In the genomic region with DNA sequence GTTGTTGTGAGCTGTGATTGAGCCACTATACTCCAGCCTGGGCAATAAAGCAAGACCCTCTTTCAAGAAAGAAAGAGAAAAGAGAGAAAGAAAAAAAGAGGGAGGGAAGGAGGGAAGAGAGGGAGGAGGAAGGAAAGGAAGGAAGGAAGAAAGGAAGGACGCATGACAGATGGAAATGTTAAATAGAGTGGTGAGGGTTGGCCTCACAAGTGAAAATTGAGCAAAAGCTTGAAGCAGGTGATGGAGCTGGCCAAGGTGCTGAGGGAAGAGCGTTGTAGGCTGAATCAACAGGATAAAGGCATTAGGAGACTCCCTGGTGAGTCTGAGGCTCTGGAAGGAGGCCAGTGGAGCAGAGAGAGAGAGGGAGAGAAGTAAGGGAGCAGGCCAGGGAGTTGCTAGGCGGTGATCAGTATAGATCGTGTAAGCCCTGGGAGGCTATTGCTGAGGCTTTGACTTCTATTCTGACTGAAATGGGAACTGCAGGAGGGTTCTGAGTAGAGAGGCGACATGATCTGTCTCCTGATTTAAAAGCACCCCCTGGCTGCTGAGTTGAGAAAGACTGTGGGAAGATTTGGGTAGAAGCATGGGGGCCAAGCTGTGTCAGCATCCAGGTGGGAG, we compare ENCODE assay signal across 8 cellular contexts. TPM values are rescaled to one million over a fixed set of nuclear protein-coding genes. Genes with fewer than 3 reads are reported as not detected.
A peak's percentile ranks its signal among the peaks of the same experiment; 100 is the strongest.
DNase-seq lines count a peak whose midpoint lies in the region; ATAC-seq, FAIRE-seq and TF ChIP-seq lines count a peak whose summit lies in the region.
"Had no signal": no experiment of that assay in that cellular context is flagged by ENCODE, and none has a peak within 500 bp of the region (broad histone marks: within the 10 kb centered on the region; RNA-seq: fewer than 3 reads in every experiment).

No MANE protein-coding gene starts in this region.

- H3K27ac ChIP-seq in GM12878 (ENCODE audit: control insufficient read depth, insufficient read depth), result no peak overlapping the region
- no peak overlapping the region for H3K27ac ChIP-seq in esophagus squamous epithelium

- H3K27ac Mint-ChIP-seq in memory B cell, result peak overlapping the region; percentile 7

- no peak overlapping the region for H2AFZ ChIP-seq in GM12878 (ENCODE audit: control insufficient read depth, low read depth, low read length)

- POLR2A ChIA-PET in GM12878 (lab: Charles Lee), result interaction anchor here (0.5 to 0.6 kb wide), 2 partner anchors 11 to 214 kb away, joined by 3 to 4 read pairs; no protein-coding TSS in a partner anchor

- TF ChIP-seq POLR2A in GM12878 (IDR thresholded peaks at IDR 0.05; ENCODE audit: low read depth, low read length) (no peak), esophagus squamous epithelium (IDR thresholded peaks at IDR 0.05) (no peak)

- no peak overlapping the region for H3K4me3 ChIP-seq in Jurkat, Clone E6-1 (ENCODE audit: low read length)
- no peak overlapping the region for H3K4me3 ChIP-seq in GM12878
- no peak overlapping the region for H3K4me3 ChIP-seq in esophagus squamous epithelium

- TF ChIP-seq EP300 in GM12878 (IDR thresholded peaks at IDR 0.05; ENCODE audit: borderline replicate concordance in 1 of 2, control insufficient read depth in 1 of 2, low read depth in 2 of 2, low read length in 2 of 2), result no peak

- peak; percentile 74 for ATAC-seq in GM12878
- ATAC-seq in memory B cell (ENCODE audit: low read depth), result no peak
- ATAC-seq: naive thymus-derived CD4-positive, alpha-beta T cell had no signal

- FAIRE-seq in GM12878 (lab: Jason Lieb, UNC), result no peak

- in situ Hi-C loops in GM12878 (cut with MboI), result no loop called here

- no peak overlapping the region for H3K4me2 ChIP-seq in GM12878 (ENCODE audit: control insufficient read depth, insufficient read depth)

- H3K4me1 ChIP-seq in GM12878 (ENCODE audit: control insufficient read depth, insufficient read depth, low read length) (no peaks in the 10 kb centered on the region), esophagus squamous epithelium (peaks cover 0 to under 1% (median 0%) of the 10 kb centered on the region in 3 donors)

- peaks cover 2% of the 10 kb centered on the region for H3K4me1 Mint-ChIP-seq in memory B cell
- H3K4me1 Mint-ChIP-seq: naive thymus-derived CD4-positive, alpha-beta T cell had no signal

- RAD21 ChIA-PET in GM12878 (lab: Charles Lee; ENCODE audit: unreplicated experiment), result interaction anchor here (0.7 to 1.5 kb wide), 4 partner anchors 50 to 158 kb away, joined by 3 to 7 read pairs (median 3); no protein-coding TSS in a partner anchor

- TF ChIP-seq CTCF in GM12878 (IDR thresholded peaks at IDR 0.05 in 2 of 3, conservative IDR thresholded peaks at IDR 0.05 in 1 of 3; ENCODE audit: control insufficient read depth in 2 of 3, extremely low read depth in 1 of 3, insufficient read depth in 1 of 3, low read depth in 3 of 3, low read length in 3 of 3) (peak; percentile 30 to 48 (median 31); a peak in 4 of 6 replicates), esophagus squamous epithelium (IDR thresholded peaks at IDR 0.05) (peak in 1 of 6 experiments; percentile 22)

- CTCF ChIA-PET in GM12878 (lab: Yijun Ruan, JAX), result interaction anchor here (0.6 to 2.3 kb wide), 10 partner anchors 10 to 348 kb away, joined by 3 to 8 read pairs (median 4); no protein-coding TSS in a partner anchor

- no peaks in the 10 kb centered on the region for H3K9me3 ChIP-seq in GM12878 (replicated peaks; ENCODE audit: control insufficient read depth, insufficient read depth, low read length)
- H3K9me3 ChIP-seq in esophagus squamous epithelium, result no peaks in the 10 kb centered on the region

- intact Hi-C loops in GM12878 (cut with micrococcal nuclease; ENCODE audit: unreplicated experiment) (loop anchor here (2.0 kb wide), 1 partner anchor 58 kb away; no protein-coding TSS in a partner anchor), esophagus squamous epithelium (cut with DNase I) (no loop called here)

- peaks cover 13% of the 10 kb centered on the region for H3K36me3 Mint-ChIP-seq in memory B cell

- no peaks in the 10 kb centered on the region for H3K9me3 Mint-ChIP-seq in memory B cell
- H3K9me3 Mint-ChIP-seq: naive thymus-derived CD4-positive, alpha-beta T cell had no signal

- DNase-seq in GF-D8 (lab: John Stamatoyannopoulos, UW), result peak; percentile 7
- peak; percentile 11 for DNase-seq in Jurkat, Clone E6-1 (ENCODE audit: low read depth, low spot score)
- no peak for DNase-seq in GM12878 (ENCODE audit: low read depth, low spot score)
- no peak for DNase-seq in memory B cell (ENCODE audit: low spot score in 2 of 2)
- no peak for DNase-seq in stimulated activated CD8-positive, alpha-beta memory T cell treated with anti-CD3 and anti-CD28 coated beads, Interleukin-4, amount 100 ng/mL, for 48 hours
- no peak for DNase-seq in effector CD8-positive, alpha-beta T cell (lab: John Stamatoyannopoulos, UW)
- no peak for DNase-seq in esophagus squamous epithelium (lab: John Stamatoyannopoulos, UW)

- no peak overlapping the region for H3K9ac ChIP-seq in GM12878 (ENCODE audit: control insufficient read depth, insufficient read depth, low read length)

- H4K20me1 ChIP-seq in GM12878 (ENCODE audit: control insufficient read depth, insufficient read depth), result no peaks in the 10 kb centered on the region

- no peaks in the 10 kb centered on the region for H3K27me3 Mint-ChIP-seq in memory B cell
- H3K27me3 Mint-ChIP-seq: naive thymus-derived CD4-positive, alpha-beta T cell had no signal

- SMC1A ChIA-PET in GM12878 (lab: Charles Lee; ENCODE audit: uncharacterized antibody, unreplicated experiment), result interaction anchor here (0.7 to 1.6 kb wide), 6 partner anchors 9 to 864 kb away, joined by 3 to 9 read pairs (median 3); no protein-coding TSS in a partner anchor

- H3K27me3 ChIP-seq in GM12878 (replicated peaks in 1 of 2; ENCODE audit: control insufficient read depth in 2 of 2, insufficient read depth in 2 of 2, low read length in 1 of 2) (no peaks in the 10 kb centered on the region), esophagus squamous epithelium (no peaks in the 10 kb centered on the region)

- H3K4me3 Mint-ChIP-seq in memory B cell, result no peak overlapping the region
- H3K4me3 Mint-ChIP-seq: naive thymus-derived CD4-positive, alpha-beta T cell had no signal

- TF ChIP-seq RAD21 in GM12878 (IDR thresholded peaks at IDR 0.05; ENCODE audit: insufficient read depth, low read depth, low read length), result peak; percentile 61

- no TSS peak for BruUV-seq in GM12878 (replicated peaks; lab: Mats Ljungman, UMichigan)

- 49% methylated on average over 5 of the region's 5 CpGs for WGBS in GM12878 (ENCODE audit: insufficient coverage, insufficient replicate concordance, low lambda C conversion rate, missing lambda C conversion rate)
- WGBS in esophagus squamous epithelium, 2 donors, result 77 to 81% methylated on average over 5 of the region's 5 CpGs

- H3K79me2 ChIP-seq in GM12878 (ENCODE audit: control insufficient read depth, insufficient read depth, low read length), result no peaks in the 10 kb centered on the region

- H3K36me3 ChIP-seq in GM12878 (ENCODE audit: control insufficient read depth in 2 of 2, insufficient read depth in 2 of 2, low read length in 1 of 2) (no peaks in the 10 kb centered on the region; a peak in 1 of 4 replicates), esophagus squamous epithelium (peaks cover 0 to 73% (median 0%) of the 10 kb centered on the region in 3 donors)

TF ChIP-seq in GM12878, 131 proteins besides CTCF, POLR2A, EP300 and RAD21 (continues in another document):
- TF ChIP-seq, protein P1, sequence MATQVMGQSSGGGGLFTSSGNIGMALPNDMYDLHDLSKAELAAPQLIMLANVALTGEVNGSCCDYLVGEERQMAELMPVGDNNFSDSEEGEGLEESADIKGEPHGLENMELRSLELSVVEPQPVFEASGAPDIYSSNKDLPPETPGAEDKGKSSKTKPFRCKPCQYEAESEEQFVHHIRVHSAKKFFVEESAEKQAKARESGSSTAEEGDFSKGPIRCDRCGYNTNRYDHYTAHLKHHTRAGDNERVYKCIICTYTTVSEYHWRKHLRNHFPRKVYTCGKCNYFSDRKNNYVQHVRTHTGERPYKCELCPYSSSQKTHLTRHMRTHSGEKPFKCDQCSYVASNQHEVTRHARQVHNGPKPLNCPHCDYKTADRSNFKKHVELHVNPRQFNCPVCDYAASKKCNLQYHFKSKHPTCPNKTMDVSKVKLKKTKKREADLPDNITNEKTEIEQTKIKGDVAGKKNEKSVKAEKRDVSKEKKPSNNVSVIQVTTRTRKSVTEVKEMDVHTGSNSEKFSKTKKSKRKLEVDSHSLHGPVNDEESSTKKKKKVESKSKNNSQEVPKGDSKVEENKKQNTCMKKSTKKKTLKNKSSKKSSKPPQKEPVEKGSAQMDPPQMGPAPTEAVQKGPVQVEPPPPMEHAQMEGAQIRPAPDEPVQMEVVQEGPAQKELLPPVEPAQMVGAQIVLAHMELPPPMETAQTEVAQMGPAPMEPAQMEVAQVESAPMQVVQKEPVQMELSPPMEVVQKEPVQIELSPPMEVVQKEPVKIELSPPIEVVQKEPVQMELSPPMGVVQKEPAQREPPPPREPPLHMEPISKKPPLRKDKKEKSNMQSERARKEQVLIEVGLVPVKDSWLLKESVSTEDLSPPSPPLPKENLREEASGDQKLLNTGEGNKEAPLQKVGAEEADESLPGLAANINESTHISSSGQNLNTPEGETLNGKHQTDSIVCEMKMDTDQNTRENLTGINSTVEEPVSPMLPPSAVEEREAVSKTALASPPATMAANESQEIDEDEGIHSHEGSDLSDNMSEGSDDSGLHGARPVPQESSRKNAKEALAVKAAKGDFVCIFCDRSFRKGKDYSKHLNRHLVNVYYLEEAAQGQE (IDR thresholded peaks at IDR 0.05; ENCODE audit: low read depth, low read length), result peak; percentile 87
- TF ChIP-seq EZH2 (IDR thresholded peaks at IDR 0.05; ENCODE audit: borderline replicate concordance, control insufficient read depth, low read depth, low read length), result no peak

RNA-seq across cellular contexts. Expression of a gene that starts 26.5 kb away (rescaled TPM):
- polyA plus RNA-seq in Jurkat, Clone E6-1 (2012; ENCODE audit: insufficient read depth, insufficient read length), result 45.5 TPM
- 110 and 138 TPM in 2 replicates for total RNA-seq in GM12878 (2013; cell fraction: nucleolus; rRNA removed)
- 60.8 and 63.7 TPM in 2 replicates for total RNA-seq in GM12878 (2014; rRNA removed)
- 43.5 and 45.3 TPM in 2 replicates for total RNA-seq in GM12878 (2014; rRNA removed; fragmentation: Illumina TruSeq; extraction: Trizol)
- total RNA-seq in GM12878 (2021), result 70.0 and 74.3 TPM in 2 replicates
- 23.8 TPM for polyA plus RNA-seq in GM12878 (2011; ENCODE audit: low read depth)
- 49.8 and 93.5 TPM in 2 replicates for polyA plus RNA-seq in GM12878 (2011; rRNA removed)
- 136 and 180 TPM in 2 replicates for polyA plus RNA-seq in GM12878 (2011; cell fraction: cytosol; rRNA removed)
- polyA plus RNA-seq in GM12878 (2011; cell fraction: nucleus; rRNA removed), result 97.3 and 107 TPM in 2 replicates
- 39.5 and 41.8 TPM in 2 replicates for polyA plus RNA-seq in GM12878 (2012)
- polyA plus RNA-seq in GM12878 (2014; fragmentation: Illumina TruSeq; extraction: Trizol), result 39.0 and 81.5 TPM in 2 replicates
- 10 to 100 TPM in 1 of 2 experiments, 1 to 10 TPM in 1; 6.3 to 10.5 TPM for polyA plus RNA-seq in GM12878 (2014; fragmentation: Nextera tagmentation; extraction: Ambion mirVana)
- polyA plus RNA-seq in GM12878 (2014; rRNA removed), result 58.4 and 69.0 TPM in 2 replicates
- polyA plus RNA-seq in GM12878 (2016; fragmentation: Nextera tagmentation; extraction: Ambion mirVana), result 10 to 100 TPM; 17.4 to 84.9 TPM
- 157 TPM in 2 replicates for polyA minus RNA-seq in GM12878 (2011; rRNA and poly(A)+ RNA removed)
- polyA minus RNA-seq in GM12878 (2011; cell fraction: cytosol; rRNA and poly(A)+ RNA removed), result 40.6 and 52.5 TPM in 2 replicates
- polyA minus RNA-seq in GM12878 (2011; cell fraction: nucleus; rRNA and poly(A)+ RNA removed), result 20.9 and 30.4 TPM in 2 replicates
- total RNA-seq in esophagus squamous epithelium, result 10 to 100 TPM; 42.3 to 84.1 (median 56.4) TPM

Comparison
In these comparisons a context has a peak if more than half of its experiments do, and no peak if none do; other contexts are left out.
1. DNase-seq: peak in GF-D8 (single experiment) and Jurkat, Clone E6-1 (single experiment); none in GM12878 (single experiment), memory B cell (0 of 2), stimulated activated CD8-positive, alpha-beta memory T cell treated with anti-CD3 and anti-CD28 coated beads, Interleukin-4, amount 100 ng/mL, for 48 hours (single experiment), effector CD8-positive, alpha-beta T cell (single experiment) and esophagus squamous epithelium (single experiment).